Comparison of ENCODE assay signal across 7 cellular contexts in the genomic region with DNA sequence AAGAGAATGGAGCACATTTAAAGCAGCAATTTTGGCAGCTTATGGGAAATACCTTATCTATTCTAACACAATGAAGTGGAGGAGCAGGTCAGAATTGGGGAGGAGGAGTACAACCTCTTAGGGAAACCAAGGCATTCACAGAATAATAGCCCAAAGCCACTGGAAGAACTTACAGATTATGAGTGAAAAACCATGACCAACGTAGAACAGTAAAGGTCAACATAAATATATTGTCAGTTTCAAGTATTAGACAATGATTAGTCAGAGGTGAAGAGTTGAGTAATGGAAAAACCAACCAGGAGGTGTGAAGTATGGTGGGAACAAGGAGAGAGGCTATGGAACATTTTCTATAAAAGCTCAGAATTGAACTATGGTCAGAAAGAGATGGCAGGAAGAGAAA.
"Had no signal": no experiment of that assay in that cellular context is flagged by ENCODE, and none has a peak within 500 bp of the region (broad histone marks: within the 10 kb centered on the region; RNA-seq: fewer than 3 reads in every experiment).

No MANE protein-coding gene starts in this region.

- H3K27ac Mint-ChIP-seq: HFFc6, IgD-negative memory B cell had no signal

- H3K9me3 Mint-ChIP-seq: IgD-negative memory B cell had no signal

- H3K4me1 Mint-ChIP-seq: IgD-negative memory B cell had no signal

- H3K36me3 Mint-ChIP-seq: IgD-negative memory B cell had no signal

- ATAC-seq: HCT116, HepG2 had no signal

- H3K4me3 Mint-ChIP-seq: HFFc6, IgD-negative memory B cell had no signal

- DNase-seq: GM23248, GOT3, H7, HFFc6 had no signal
